In the genomic region with DNA sequence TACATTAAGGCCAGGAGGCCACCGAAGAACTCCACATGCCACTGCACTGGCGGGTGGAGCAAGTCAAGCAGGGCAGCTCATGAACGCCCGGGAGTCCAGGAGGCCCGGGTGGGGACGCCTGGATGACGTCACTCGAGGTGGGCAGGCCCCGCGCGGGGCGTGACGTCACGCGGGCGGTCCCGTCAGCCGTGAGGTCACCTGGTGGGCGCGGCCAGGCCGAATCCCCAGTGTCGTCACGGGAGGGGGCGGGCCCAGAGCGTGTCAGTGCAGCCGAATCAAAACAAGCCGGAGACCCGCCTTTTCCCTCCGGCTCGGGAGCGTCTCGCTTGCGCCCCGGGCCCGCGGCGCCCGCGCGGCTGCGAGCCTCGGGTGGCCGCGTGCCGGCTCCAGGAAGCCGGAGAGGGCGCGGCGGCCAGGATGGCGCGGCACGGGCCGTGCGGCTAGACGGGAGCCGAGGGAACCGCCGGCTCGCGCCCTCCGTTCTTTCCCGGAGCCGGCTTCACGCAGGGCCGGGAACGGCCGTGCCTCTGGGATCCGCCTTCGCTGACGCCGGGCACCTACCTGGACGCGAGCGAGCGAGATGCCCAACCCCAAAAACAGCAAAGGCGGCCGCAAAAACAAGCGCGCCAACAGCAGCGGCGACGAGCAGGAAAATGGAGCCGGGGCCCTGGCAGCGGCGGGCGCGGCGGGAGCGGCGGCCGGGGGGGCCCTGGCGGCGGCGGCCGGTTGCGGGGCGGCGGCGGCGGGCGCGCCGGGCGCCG, we compare ENCODE assay signal across 8 cellular contexts. TPM values are rescaled to one million over a fixed set of nuclear protein-coding genes. Genes with fewer than 3 reads are reported as not detected.
A peak's percentile ranks its signal among the peaks of the same experiment; 100 is the strongest.
DNase-seq lines count a peak whose midpoint lies in the region; ATAC-seq and TF ChIP-seq lines count a peak whose summit lies in the region.

HECA (plus strand) TSS at position 264 of the 761 bp plus-strand sequence; CDS start at position 581, 317 bp downstream.

- TF ChIP-seq CTCF in GM10248 (IDR thresholded peaks at IDR 0.05; ENCODE audit: control extremely low read depth, extremely low read depth, low read depth, missing control alignments) (no peak), omental fat pad (IDR thresholded peaks at IDR 0.05) (no peak)

- peak within 1 kb of the TSS; percentile 78 for H3K27ac ChIP-seq in temporal lobe (ENCODE audit: low read depth, low read length)

- DNase-seq in GM10248 (ENCODE audit: extremely low spot score) (peak; percentile 94), NCI-H1092 treated with DMSO at 0.1 percent for 48 hours (lab: John Stamatoyannopoulos, UW) (peak; percentile 71), SKM-1 treated with dmso at 0.1 percent for 144 hours (lab: John Stamatoyannopoulos, UW; ENCODE audit: unreplicated experiment) (peak; percentile 85), glomerular visceral epithelial cell (ENCODE audit: extremely low spot score) (peak; percentile 92), omental fat pad (ENCODE audit: low spot score) (peak; percentile 99)

- POLR2A ChIA-PET in GM10248 (lab: Yijun Ruan, JAX) = interaction anchor here (0.6 kb wide), 1 partner anchor 102 kb away, joined by 3 read pairs; no protein-coding TSS in a partner anchor

- peak within 1 kb of the TSS; percentile 94 for H3K4me3 Mint-ChIP-seq in activated naive CD8-positive, alpha-beta T cell

- CTCF ChIA-PET in GM10248 (lab: Yijun Ruan, JAX) = interaction anchor here (0.7 to 1.2 kb wide), 3 partner anchors 10 to 153 kb away, joined by 3 to 5 read pairs (median 4); no protein-coding TSS in a partner anchor

- peaks cover 8% of the 10 kb centered on the region for H3K36me3 Mint-ChIP-seq in activated naive CD8-positive, alpha-beta T cell

- peak within 1 kb of the TSS; percentile 99 for H3K27ac Mint-ChIP-seq in activated naive CD8-positive, alpha-beta T cell

- ATAC-seq in HG02623 (IDR thresholded peaks at IDR 0.05; ENCODE audit: unreplicated experiment) = peak; percentile 83
- ATAC-seq in omental fat pad (ENCODE audit: low FRiP score) = peak; percentile 98

- no peaks in the 10 kb centered on the region for H3K9me3 Mint-ChIP-seq in activated naive CD8-positive, alpha-beta T cell (ENCODE audit: low read depth)

- H3K27me3 Mint-ChIP-seq in activated naive CD8-positive, alpha-beta T cell = no peaks in the 10 kb centered on the region

- H3K4me1 Mint-ChIP-seq in activated naive CD8-positive, alpha-beta T cell (ENCODE audit: low read depth) = peaks cover 74% of the 10 kb centered on the region

RNA-seq across cellular contexts. Expression of gene HECA, which starts in this region (rescaled TPM):
- total RNA-seq in omental fat pad (10 to 100 TPM; 37.6 to 59.4 (median 45.2) TPM), temporal lobe (42.3 TPM)

Comparison
In these comparisons a context has a peak if more than half of its experiments do, and no peak if none do; other contexts are left out.
1. Peak in every context shown above with its lines: DNase-seq, ATAC-seq and H3K27ac ChIP-seq.